In the genomic region with DNA sequence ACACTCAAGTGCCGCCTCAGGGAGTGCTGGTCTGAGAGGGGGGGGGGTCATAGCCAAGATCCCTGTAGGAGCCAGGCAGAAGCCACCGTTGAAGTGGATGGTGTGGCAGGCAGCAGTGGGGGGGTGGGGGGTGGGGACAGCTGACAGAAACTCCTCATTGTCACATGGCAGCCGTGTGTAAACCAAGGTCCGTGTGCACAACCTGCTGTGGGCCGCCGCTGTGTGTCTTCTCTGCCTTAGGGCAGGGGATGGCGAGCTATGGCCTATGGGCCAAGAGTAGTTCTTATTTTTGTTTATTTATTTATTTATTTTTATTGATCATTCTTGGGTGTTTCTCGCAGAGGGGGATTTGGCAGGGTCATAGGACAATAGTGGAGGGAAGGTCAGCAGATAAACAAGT, we compare ENCODE assay signal across 1 cellular context.
TF ChIP-seq lines count a peak whose summit lies in the region.

No MANE protein-coding gene starts in this region.

TF ChIP-seq in K562, 482 proteins besides CTCF, POLR2A, EP300 and RAD21:
- TF ChIP-seq, protein P1, sequence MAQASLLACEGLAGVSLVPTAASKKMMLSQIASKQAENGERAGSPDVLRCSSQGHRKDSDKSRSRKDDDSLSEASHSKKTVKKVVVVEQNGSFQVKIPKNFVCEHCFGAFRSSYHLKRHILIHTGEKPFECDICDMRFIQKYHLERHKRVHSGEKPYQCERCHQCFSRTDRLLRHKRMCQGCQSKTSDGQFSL (CRISPR knock-in tag; IDR thresholded peaks at IDR 0.05): no peak
- TF ChIP-seq, protein P1 (tag; IDR thresholded peaks at IDR 0.05): 0 out of 4 replicates have a peak, but pooled peaks of 1 of the 2 experiments have one; percentile 30
- TF ChIP-seq TEAD4 (IDR thresholded peaks at IDR 0.05; ENCODE audit: low read length) (no peak), TEAD4 (CRISPR knock-in tag; IDR thresholded peaks at IDR 0.05; ENCODE audit: borderline replicate concordance) (no peak), KLF1 (tag; IDR thresholded peaks at IDR 0.05) (no peak), POLR2G (IDR thresholded peaks at IDR 0.05; ENCODE audit: low read depth, low read length) (0 out of 2 replicates have a peak, but pooled peaks have one; percentile 33)
TF ChIP-seq in K562: peak in this region for 2.
